In genomic region chr1:223815020-223815853, GRCh38 we compare ENCODE assay signal across 1 cellular context.
TF ChIP-seq lines count a peak whose summit lies in the region.

No MANE protein-coding gene starts in this region.

TF ChIP-seq in HCT116, 20 proteins besides CTCF, POLR2A, EP300 and RAD21 (continued from another document):
- TF ChIP-seq ZBTB33 (IDR thresholded peaks at IDR 0.05; ENCODE audit: extremely low read depth, insufficient replicate concordance, low read length), result no peak
- TF ChIP-seq ZNF274 (IDR thresholded peaks at IDR 0.05; ENCODE audit: low read depth, low read length), result no peak
- no peak for TF ChIP-seq CBX3 (IDR thresholded peaks at IDR 0.05; ENCODE audit: low read depth)
TF ChIP-seq in HCT116: peak in this region for 0.
